ENCODE assay signal across 8 cellular contexts in the genomic region with DNA sequence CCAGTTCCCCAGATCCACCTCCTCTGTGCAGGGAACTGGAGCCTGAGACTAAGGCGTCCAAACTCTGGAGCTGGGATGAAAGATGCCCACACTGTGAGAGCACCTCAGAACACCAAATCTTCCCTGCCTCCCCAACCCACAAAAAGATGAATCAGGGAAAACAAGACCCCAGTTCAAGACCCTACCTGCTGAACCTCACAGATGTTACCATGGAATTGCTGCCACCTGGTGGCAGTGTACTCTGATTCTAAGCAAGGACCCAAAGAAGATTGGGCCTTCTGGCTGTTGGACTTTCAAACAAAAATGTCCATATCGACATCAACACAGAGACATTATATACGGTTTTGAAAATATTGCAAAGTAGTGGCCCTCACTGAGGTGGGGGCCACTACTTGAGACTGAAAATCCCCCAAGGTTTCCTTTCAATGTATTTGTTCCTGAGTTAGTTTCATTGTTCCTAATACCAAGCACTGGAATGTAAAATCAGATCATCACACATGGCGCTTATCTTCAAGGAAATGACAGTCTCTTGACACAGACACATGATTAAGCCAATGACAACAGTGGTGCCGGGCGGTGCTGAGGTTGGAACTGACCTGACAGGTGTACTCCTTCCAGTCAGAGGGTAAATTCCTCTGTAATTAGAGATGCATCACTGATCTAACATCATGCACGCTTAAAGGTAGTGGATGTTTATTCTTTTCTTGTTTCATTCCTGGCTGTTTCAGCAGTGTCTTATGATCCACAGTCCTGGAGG.
DNase-seq lines count a peak whose midpoint lies in the region; ATAC-seq and TF ChIP-seq lines count a peak whose summit lies in the region.

No MANE protein-coding gene starts in this region.

- H3K4me1 ChIP-seq in A673 (ENCODE audit: insufficient read depth, low read length, poor library complexity, severe bottlenecking), result no peaks in the 10 kb centered on the region

- intact Hi-C loops in A673 (cut with micrococcal nuclease; ENCODE audit: unreplicated experiment) (loop anchor here (1.0 to 5.0 kb wide), 2 partner anchors 125 to 174 kb away; no protein-coding TSS in a partner anchor), head of caudate nucleus (cut with DNase I) (no loop called here), posterior vena cava (cut with DNase I) (no loop called here)

- no TSS peak for BruUV-seq in A673 (replicated peaks; lab: Mats Ljungman, UMichigan)

- TF ChIP-seq CTCF in A673 (conservative IDR thresholded peaks at IDR 0.05; ENCODE audit: low read depth, low read length) (peak; percentile 57), GM12874 (IDR thresholded peaks at IDR 0.05; ENCODE audit: insufficient read depth, low read depth, low read length) (0 out of 2 replicates have a peak, but pooled peaks have one; percentile 37), RWPE1 (conservative IDR thresholded peaks at IDR 0.05; ENCODE audit: low read depth) (0 out of 2 replicates have a peak, but pooled peaks have one; percentile 15)

- no peak overlapping the region for H3K4me3 ChIP-seq in A673 (ENCODE audit: low read depth, low read length, poor library complexity, severe bottlenecking)

- H3K36me3 ChIP-seq in A673 (ENCODE audit: insufficient read depth, low read length, poor library complexity, severe bottlenecking), result no peaks in the 10 kb centered on the region

- DNase-seq in A673 (ENCODE audit: low spot score), result peak; percentile 22
- no peak for DNase-seq in RWPE1 (ENCODE audit: low spot score)
- peak in 28 of 42 donors; percentile 10 to 67 (median 33) for DNase-seq in head of caudate nucleus
- no peak for DNase-seq in effector CD8-positive, alpha-beta T cell (lab: John Stamatoyannopoulos, UW)
- DNase-seq in posterior vena cava (ENCODE audit: low spot score), result no peak
- DNase-seq in T-helper 9 cell, result no peak

- no peak for ATAC-seq in GM21423 (IDR thresholded peaks at IDR 0.05; ENCODE audit: unreplicated experiment)

- POLR2A ChIA-PET in A673 (lab: Charles Lee; ENCODE audit: low non-redundant PET), result no interaction called here
- POLR2A ChIA-PET in RWPE1 (lab: Yijun Ruan, JAX; ENCODE audit: low non-redundant PET), result no interaction called here

- CTCF ChIA-PET in A673 (lab: Charles Lee), result no interaction called here
- CTCF ChIA-PET in RWPE1 (lab: Yijun Ruan, JAX), result interaction anchor here (0.7 to 2.6 kb wide), 3 partner anchors 70 to 125 kb away, joined by 3 to 12 read pairs (median 5); no protein-coding TSS in a partner anchor

- no peaks in the 10 kb centered on the region for H3K9me3 ChIP-seq in A673 (ENCODE audit: low read depth, low read length, poor library complexity, severe bottlenecking)

- no peak overlapping the region for H3K27ac ChIP-seq in A673 (ENCODE audit: low read depth, low read length, poor library complexity, severe bottlenecking)
- H3K27ac ChIP-seq in RWPE1, result no peak overlapping the region

- peaks cover 8% of the 10 kb centered on the region for H3K27me3 ChIP-seq in A673 (replicated peaks; ENCODE audit: insufficient read depth, low read depth, low read length, poor library complexity)

Comparison
In these comparisons a context has a peak if more than half of its experiments do, and no peak if none do; other contexts are left out.
1. DNase-seq: peak in A673 (single experiment) and head of caudate nucleus (28 of 42); none in RWPE1 (single experiment), effector CD8-positive, alpha-beta T cell (single experiment), posterior vena cava (single experiment) and T-helper 9 cell (single experiment).
2. Peak in every context shown above with its lines, with median percentiles within 50 percentile points of each other: CTCF ChIP-seq.